Comparison of ENCODE assay signal across 1 cellular context in the genomic region with DNA sequence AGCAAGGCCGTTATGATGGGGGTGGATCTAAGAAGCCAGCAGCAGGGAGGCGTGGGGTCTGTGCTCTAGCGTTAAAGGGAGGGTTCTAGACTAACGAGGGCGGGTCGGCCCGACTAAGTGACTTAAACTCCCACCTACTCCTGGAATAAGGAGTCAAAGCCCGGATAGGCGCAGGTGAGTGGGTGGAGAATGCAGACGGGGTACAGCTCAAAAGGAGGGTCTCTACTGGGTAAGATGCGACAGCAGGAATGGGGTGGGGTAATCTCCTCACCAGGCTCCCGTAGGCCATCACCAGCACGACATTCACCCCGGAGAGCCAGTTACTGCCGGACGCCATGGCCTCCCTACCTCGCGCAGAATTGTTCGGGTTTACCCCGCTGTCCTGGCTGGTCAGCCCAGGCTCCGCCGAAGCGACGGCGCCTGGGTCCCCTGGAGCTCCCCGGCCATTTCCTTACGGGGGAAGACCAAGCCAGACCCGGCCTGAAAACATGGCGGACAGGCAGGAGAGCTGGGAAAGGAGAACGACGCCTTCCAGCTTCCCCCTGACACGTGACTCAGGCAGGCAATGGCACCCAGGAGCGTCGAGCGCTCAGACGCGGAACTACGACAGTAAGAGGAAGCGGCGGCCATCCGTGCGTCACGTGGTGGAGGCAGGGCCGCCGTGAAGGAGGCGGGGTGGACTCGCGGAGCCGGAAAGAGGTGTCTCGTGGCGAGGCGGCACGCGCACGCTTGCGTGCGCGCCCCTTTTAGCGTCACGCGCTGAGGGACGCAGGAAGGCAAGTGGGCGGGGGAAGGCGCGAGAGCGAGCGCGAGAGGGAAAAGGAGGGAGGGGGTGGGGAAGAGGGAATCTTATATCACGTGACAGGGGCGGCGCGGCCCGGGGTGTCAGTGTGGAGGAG.
TF ChIP-seq lines count a peak whose summit lies in the region.

A gene with protein sequence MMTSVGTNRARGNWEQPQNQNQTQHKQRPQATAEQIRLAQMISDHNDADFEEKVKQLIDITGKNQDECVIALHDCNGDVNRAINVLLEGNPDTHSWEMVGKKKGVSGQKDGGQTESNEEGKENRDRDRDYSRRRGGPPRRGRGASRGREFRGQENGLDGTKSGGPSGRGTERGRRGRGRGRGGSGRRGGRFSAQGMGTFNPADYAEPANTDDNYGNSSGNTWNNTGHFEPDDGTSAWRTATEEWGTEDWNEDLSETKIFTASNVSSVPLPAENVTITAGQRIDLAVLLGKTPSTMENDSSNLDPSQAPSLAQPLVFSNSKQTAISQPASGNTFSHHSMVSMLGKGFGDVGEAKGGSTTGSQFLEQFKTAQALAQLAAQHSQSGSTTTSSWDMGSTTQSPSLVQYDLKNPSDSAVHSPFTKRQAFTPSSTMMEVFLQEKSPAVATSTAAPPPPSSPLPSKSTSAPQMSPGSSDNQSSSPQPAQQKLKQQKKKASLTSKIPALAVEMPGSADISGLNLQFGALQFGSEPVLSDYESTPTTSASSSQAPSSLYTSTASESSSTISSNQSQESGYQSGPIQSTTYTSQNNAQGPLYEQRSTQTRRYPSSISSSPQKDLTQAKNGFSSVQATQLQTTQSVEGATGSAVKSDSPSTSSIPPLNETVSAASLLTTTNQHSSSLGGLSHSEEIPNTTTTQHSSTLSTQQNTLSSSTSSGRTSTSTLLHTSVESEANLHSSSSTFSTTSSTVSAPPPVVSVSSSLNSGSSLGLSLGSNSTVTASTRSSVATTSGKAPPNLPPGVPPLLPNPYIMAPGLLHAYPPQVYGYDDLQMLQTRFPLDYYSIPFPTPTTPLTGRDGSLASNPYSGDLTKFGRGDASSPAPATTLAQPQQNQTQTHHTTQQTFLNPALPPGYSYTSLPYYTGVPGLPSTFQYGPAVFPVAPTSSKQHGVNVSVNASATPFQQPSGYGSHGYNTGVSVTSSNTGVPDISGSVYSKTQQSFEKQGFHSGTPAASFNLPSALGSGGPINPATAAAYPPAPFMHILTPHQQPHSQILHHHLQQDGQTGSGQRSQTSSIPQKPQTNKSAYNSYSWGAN (plus strand): TSS at position 885 of the 899 bp plus-strand sequence. CDS start 4,169 bp downstream, outside the sequence.

TF ChIP-seq in H1, 55 proteins besides CTCF, POLR2A, EP300 and RAD21 (continued from another document and continues in another):
- TF ChIP-seq MAFK (IDR thresholded peaks at IDR 0.05; ENCODE audit: low read depth, low read length) = no peak
- no peak for TF ChIP-seq TEAD4 (IDR thresholded peaks at IDR 0.05; ENCODE audit: low read depth, low read length)
- no peak for TF ChIP-seq ZNF274 (IDR thresholded peaks at IDR 0.05; ENCODE audit: borderline replicate concordance, extremely low read depth, low read length)
- TF ChIP-seq NANOG (IDR thresholded peaks at IDR 0.05; ENCODE audit: insufficient read depth, low read depth, low read length, poor library complexity, severe bottlenecking) = no peak
- 0 out of 2 replicates have a peak, but pooled peaks have one; percentile 36 for TF ChIP-seq FOSL1 (IDR thresholded peaks at IDR 0.05; ENCODE audit: insufficient read depth, low read depth, low read length)
- TF ChIP-seq EGR1 (IDR thresholded peaks at IDR 0.05; ENCODE audit: borderline replicate concordance, low read depth, low read length) = peak; percentile 38; the same call in 1 of the 2 replicates
- peak; percentile 91 for TF ChIP-seq TAF1 (IDR thresholded peaks at IDR 0.05; ENCODE audit: low read depth, low read length)
- TF ChIP-seq, protein P1, sequence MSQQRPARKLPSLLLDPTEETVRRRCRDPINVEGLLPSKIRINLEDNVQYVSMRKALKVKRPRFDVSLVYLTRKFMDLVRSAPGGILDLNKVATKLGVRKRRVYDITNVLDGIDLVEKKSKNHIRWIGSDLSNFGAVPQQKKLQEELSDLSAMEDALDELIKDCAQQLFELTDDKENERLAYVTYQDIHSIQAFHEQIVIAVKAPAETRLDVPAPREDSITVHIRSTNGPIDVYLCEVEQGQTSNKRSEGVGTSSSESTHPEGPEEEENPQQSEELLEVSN (IDR thresholded peaks at IDR 0.05) = peak; percentile 92
- TF ChIP-seq CHD2 (IDR thresholded peaks at IDR 0.05; ENCODE audit: low read length) = no peak
- TF ChIP-seq KDM1A (IDR thresholded peaks at IDR 0.05; ENCODE audit: borderline replicate concordance, low read length) = no peak
- TF ChIP-seq, protein P2, sequence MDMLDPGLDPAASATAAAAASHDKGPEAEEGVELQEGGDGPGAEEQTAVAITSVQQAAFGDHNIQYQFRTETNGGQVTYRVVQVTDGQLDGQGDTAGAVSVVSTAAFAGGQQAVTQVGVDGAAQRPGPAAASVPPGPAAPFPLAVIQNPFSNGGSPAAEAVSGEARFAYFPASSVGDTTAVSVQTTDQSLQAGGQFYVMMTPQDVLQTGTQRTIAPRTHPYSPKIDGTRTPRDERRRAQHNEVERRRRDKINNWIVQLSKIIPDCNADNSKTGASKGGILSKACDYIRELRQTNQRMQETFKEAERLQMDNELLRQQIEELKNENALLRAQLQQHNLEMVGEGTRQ (IDR thresholded peaks at IDR 0.05; ENCODE audit: low read length) = peak; percentile 98
- peak; percentile 34 for TF ChIP-seq SIRT6 (IDR thresholded peaks at IDR 0.05; ENCODE audit: low read length)
- TF ChIP-seq HDAC6 (IDR thresholded peaks at IDR 0.05; ENCODE audit: low read depth, low read length) = no peak
- peak; percentile 21 to 27; a peak in 2 of 4 replicates for TF ChIP-seq HDAC2 (IDR thresholded peaks at IDR 0.05; ENCODE audit: borderline replicate concordance in 1 of 2, low read depth in 2 of 2, low read length in 2 of 2)
- no peak for TF ChIP-seq CBX8 (IDR thresholded peaks at IDR 0.05; ENCODE audit: borderline replicate concordance, low read depth, low read length)
- peak; percentile 90 for TF ChIP-seq SAP30 (IDR thresholded peaks at IDR 0.05; ENCODE audit: insufficient read depth, insufficient replicate concordance, low read length)
- no peak for TF ChIP-seq SP2 (IDR thresholded peaks at IDR 0.05; ENCODE audit: low read length)
- no peak for TF ChIP-seq RFX5 (IDR thresholded peaks at IDR 0.05; ENCODE audit: borderline replicate concordance, low read depth, low read length)
- peak; percentile 98 for TF ChIP-seq YY1 (IDR thresholded peaks at IDR 0.05; ENCODE audit: low read depth, low read length)
- TF ChIP-seq BRCA1 (IDR thresholded peaks at IDR 0.05; ENCODE audit: low read depth, low read length) = no peak
- TF ChIP-seq SIX5 (IDR thresholded peaks at IDR 0.05; ENCODE audit: low read depth, low read length) = no peak
- peak; percentile 91 for TF ChIP-seq CREB1 (IDR thresholded peaks at IDR 0.05)
- TF ChIP-seq, protein P3, sequence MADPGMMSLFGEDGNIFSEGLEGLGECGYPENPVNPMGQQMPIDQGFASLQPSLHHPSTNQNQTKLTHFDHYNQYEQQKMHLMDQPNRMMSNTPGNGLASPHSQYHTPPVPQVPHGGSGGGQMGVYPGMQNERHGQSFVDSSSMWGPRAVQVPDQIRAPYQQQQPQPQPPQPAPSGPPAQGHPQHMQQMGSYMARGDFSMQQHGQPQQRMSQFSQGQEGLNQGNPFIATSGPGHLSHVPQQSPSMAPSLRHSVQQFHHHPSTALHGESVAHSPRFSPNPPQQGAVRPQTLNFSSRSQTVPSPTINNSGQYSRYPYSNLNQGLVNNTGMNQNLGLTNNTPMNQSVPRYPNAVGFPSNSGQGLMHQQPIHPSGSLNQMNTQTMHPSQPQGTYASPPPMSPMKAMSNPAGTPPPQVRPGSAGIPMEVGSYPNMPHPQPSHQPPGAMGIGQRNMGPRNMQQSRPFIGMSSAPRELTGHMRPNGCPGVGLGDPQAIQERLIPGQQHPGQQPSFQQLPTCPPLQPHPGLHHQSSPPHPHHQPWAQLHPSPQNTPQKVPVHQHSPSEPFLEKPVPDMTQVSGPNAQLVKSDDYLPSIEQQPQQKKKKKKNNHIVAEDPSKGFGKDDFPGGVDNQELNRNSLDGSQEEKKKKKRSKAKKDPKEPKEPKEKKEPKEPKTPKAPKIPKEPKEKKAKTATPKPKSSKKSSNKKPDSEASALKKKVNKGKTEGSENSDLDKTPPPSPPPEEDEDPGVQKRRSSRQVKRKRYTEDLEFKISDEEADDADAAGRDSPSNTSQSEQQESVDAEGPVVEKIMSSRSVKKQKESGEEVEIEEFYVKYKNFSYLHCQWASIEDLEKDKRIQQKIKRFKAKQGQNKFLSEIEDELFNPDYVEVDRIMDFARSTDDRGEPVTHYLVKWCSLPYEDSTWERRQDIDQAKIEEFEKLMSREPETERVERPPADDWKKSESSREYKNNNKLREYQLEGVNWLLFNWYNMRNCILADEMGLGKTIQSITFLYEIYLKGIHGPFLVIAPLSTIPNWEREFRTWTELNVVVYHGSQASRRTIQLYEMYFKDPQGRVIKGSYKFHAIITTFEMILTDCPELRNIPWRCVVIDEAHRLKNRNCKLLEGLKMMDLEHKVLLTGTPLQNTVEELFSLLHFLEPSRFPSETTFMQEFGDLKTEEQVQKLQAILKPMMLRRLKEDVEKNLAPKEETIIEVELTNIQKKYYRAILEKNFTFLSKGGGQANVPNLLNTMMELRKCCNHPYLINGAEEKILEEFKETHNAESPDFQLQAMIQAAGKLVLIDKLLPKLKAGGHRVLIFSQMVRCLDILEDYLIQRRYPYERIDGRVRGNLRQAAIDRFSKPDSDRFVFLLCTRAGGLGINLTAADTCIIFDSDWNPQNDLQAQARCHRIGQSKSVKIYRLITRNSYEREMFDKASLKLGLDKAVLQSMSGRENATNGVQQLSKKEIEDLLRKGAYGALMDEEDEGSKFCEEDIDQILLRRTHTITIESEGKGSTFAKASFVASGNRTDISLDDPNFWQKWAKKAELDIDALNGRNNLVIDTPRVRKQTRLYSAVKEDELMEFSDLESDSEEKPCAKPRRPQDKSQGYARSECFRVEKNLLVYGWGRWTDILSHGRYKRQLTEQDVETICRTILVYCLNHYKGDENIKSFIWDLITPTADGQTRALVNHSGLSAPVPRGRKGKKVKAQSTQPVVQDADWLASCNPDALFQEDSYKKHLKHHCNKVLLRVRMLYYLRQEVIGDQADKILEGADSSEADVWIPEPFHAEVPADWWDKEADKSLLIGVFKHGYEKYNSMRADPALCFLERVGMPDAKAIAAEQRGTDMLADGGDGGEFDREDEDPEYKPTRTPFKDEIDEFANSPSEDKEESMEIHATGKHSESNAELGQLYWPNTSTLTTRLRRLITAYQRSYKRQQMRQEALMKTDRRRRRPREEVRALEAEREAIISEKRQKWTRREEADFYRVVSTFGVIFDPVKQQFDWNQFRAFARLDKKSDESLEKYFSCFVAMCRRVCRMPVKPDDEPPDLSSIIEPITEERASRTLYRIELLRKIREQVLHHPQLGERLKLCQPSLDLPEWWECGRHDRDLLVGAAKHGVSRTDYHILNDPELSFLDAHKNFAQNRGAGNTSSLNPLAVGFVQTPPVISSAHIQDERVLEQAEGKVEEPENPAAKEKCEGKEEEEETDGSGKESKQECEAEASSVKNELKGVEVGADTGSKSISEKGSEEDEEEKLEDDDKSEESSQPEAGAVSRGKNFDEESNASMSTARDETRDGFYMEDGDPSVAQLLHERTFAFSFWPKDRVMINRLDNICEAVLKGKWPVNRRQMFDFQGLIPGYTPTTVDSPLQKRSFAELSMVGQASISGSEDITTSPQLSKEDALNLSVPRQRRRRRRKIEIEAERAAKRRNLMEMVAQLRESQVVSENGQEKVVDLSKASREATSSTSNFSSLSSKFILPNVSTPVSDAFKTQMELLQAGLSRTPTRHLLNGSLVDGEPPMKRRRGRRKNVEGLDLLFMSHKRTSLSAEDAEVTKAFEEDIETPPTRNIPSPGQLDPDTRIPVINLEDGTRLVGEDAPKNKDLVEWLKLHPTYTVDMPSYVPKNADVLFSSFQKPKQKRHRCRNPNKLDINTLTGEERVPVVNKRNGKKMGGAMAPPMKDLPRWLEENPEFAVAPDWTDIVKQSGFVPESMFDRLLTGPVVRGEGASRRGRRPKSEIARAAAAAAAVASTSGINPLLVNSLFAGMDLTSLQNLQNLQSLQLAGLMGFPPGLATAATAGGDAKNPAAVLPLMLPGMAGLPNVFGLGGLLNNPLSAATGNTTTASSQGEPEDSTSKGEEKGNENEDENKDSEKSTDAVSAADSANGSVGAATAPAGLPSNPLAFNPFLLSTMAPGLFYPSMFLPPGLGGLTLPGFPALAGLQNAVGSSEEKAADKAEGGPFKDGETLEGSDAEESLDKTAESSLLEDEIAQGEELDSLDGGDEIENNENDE (IDR thresholded peaks at IDR 0.05; ENCODE audit: insufficient replicate concordance, low read length) = no peak
- TF ChIP-seq PHF8 (conservative IDR thresholded peaks at IDR 0.05; ENCODE audit: low read depth, low read length) = peak; percentile 91
- no peak for TF ChIP-seq JUN (IDR thresholded peaks at IDR 0.05; ENCODE audit: low read depth, low read length)
- no peak for TF ChIP-seq CTBP2 (IDR thresholded peaks at IDR 0.05; ENCODE audit: borderline replicate concordance, insufficient read depth, insufficient read length, low read length)
- peak; percentile 3; the same call in 1 of the 2 replicates for TF ChIP-seq KDM5A (IDR thresholded peaks at IDR 0.05; ENCODE audit: low read length)
- TF ChIP-seq RNF2 (IDR thresholded peaks at IDR 0.05; ENCODE audit: borderline replicate concordance, low read depth, low read length, missing control alignments, poor library complexity, severe bottlenecking) = no peak
- TF ChIP-seq, protein P4, sequence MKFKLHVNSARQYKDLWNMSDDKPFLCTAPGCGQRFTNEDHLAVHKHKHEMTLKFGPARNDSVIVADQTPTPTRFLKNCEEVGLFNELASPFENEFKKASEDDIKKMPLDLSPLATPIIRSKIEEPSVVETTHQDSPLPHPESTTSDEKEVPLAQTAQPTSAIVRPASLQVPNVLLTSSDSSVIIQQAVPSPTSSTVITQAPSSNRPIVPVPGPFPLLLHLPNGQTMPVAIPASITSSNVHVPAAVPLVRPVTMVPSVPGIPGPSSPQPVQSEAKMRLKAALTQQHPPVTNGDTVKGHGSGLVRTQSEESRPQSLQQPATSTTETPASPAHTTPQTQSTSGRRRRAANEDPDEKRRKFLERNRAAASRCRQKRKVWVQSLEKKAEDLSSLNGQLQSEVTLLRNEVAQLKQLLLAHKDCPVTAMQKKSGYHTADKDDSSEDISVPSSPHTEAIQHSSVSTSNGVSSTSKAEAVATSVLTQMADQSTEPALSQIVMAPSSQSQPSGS (IDR thresholded peaks at IDR 0.05; ENCODE audit: low read length) = peak; percentile 55
- TF ChIP-seq SUZ12 (IDR thresholded peaks at IDR 0.05; ENCODE audit: low read length) = no peak; the same call in 1 of the 2 replicates
- TF ChIP-seq NRF1 (IDR thresholded peaks at IDR 0.05; ENCODE audit: low read depth, low read length) = peak; percentile 29; the same call in 1 of the 2 replicates
- TF ChIP-seq SP1 (IDR thresholded peaks at IDR 0.05; ENCODE audit: low read depth, low read length) = peak; percentile 32; the same call in 1 of the 2 replicates
- no peak for TF ChIP-seq RXRA (IDR thresholded peaks at IDR 0.05; ENCODE audit: insufficient read depth, low read depth, low read length)
- peak; percentile 78; the same call in 1 of the 2 replicates for TF ChIP-seq TBP (IDR thresholded peaks at IDR 0.05; ENCODE audit: low read depth, low read length)
- no peak for TF ChIP-seq POU5F1 (IDR thresholded peaks at IDR 0.05; ENCODE audit: low read depth, low read length)
- TF ChIP-seq POLR2AphosphoS5 (IDR thresholded peaks at IDR 0.05; ENCODE audit: low read depth, low read length) = peak; percentile 93
- TF ChIP-seq RBBP5 (IDR thresholded peaks at IDR 0.05; ENCODE audit: borderline replicate concordance, low read depth, low read length) = 0 out of 2 replicates have a peak, but pooled peaks have one; percentile 41
- TF ChIP-seq EZH2 (IDR thresholded peaks at IDR 0.05; ENCODE audit: low read depth, low read length, severe bottlenecking) = no peak
- TF ChIP-seq, protein P5, sequence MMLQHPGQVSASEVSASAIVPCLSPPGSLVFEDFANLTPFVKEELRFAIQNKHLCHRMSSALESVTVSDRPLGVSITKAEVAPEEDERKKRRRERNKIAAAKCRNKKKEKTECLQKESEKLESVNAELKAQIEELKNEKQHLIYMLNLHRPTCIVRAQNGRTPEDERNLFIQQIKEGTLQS (IDR thresholded peaks at IDR 0.05; ENCODE audit: insufficient read depth, low read depth, low read length) = peak; percentile 91
- TF ChIP-seq TCF12 (IDR thresholded peaks at IDR 0.05; ENCODE audit: low read depth, low read length) = 0 out of 2 replicates have a peak, but pooled peaks have one; percentile 12
